In genomic region chr10:5741276-5741675, GRCh38 we compare ENCODE assay signal across 27 cellular contexts.
"Had no signal": no experiment of that assay in that cellular context is flagged by ENCODE, and none has a peak within 500 bp of the region (broad histone marks: within the 10 kb centered on the region; RNA-seq: fewer than 3 reads in every experiment).

No MANE protein-coding gene starts in this region.

- H3K4me3 Mint-ChIP-seq: activated CD4-positive, alpha-beta memory T cell treated with anti-CD3 and anti-CD28 coated beads for 36 hours; activated CD4-positive, alpha-beta T cell treated with anti-CD3 and anti-CD28 coated beads, Interleukin-2, amount 10 ng/mL, durations not matched to agents 24 days and 14 days; natural killer cell; neural progenitor cell; stimulated activated naive CD8-positive, alpha-beta T cell treated with anti-CD3 and anti-CD28 coated beads, Interleukin-15, amount 100 ng/mL, for 72 hours; T-helper 1 cell treated with Interleukin-12 subunit alpha and Interleukin-12 subunit beta and Interleukin-4 antibody, amounts not matched to agents 30 μg/mL and 1 μg/mL, for 36 hours; type B pancreatic cell had no signal

- H3K27me3 Mint-ChIP-seq: activated CD4-positive, alpha-beta memory T cell treated with anti-CD3 and anti-CD28 coated beads for 36 hours; activated CD4-positive, alpha-beta T cell treated with anti-CD3 and anti-CD28 coated beads, Interleukin-2, amount 10 ng/mL, durations not matched to agents 24 days and 14 days; stimulated activated naive CD8-positive, alpha-beta T cell treated with anti-CD3 and anti-CD28 coated beads, Interleukin-15, amount 100 ng/mL, for 72 hours; type B pancreatic cell had no signal

- H3K4me1 ChIP-seq: breast epithelium, lower lobe of right lung, neural progenitor cell, right atrium auricular region, uterus had no signal

- H3K36me3 ChIP-seq: breast epithelium, neural progenitor cell, uterus, WERI-Rb-1 had no signal

- H3K27me3 ChIP-seq: breast epithelium, dorsolateral prefrontal cortex, neural progenitor cell, right atrium auricular region, uterus had no signal

- ATAC-seq: left lobe of liver; lower lobe of right lung; natural killer cell; stimulated activated naive CD8-positive, alpha-beta T cell treated with anti-CD3 and anti-CD28 coated beads, Interleukin-15, amount 100 ng/mL, for 72 hours had no signal

- H3K27ac ChIP-seq: breast epithelium, lower lobe of right lung, neural progenitor cell, right atrium auricular region, uterus, WERI-Rb-1 had no signal

- H3K4me2 ChIP-seq: neural progenitor cell had no signal

- H3K9me3 ChIP-seq: breast epithelium, lower lobe of right lung, right atrium auricular region, uterus had no signal

- H3K9me3 Mint-ChIP-seq: activated CD4-positive, alpha-beta memory T cell treated with anti-CD3 and anti-CD28 coated beads for 36 hours; activated CD4-positive, alpha-beta T cell treated with anti-CD3 and anti-CD28 coated beads, Interleukin-2, amount 10 ng/mL, durations not matched to agents 24 days and 14 days; natural killer cell; neural progenitor cell; stimulated activated naive CD8-positive, alpha-beta T cell treated with anti-CD3 and anti-CD28 coated beads, Interleukin-15, amount 100 ng/mL, for 72 hours; T-helper 1 cell treated with Interleukin-12 subunit alpha and Interleukin-12 subunit beta and Interleukin-4 antibody, amounts not matched to agents 30 μg/mL and 1 μg/mL, for 36 hours; type B pancreatic cell had no signal

- DNase-seq: activated CD4-positive, alpha-beta memory T cell treated with anti-CD3 and anti-CD28 coated beads for 36 hours; activated CD4-positive, alpha-beta T cell treated with anti-CD3 and anti-CD28 coated beads, Interleukin-2, amount 10 ng/mL, durations not matched to agents 24 days and 14 days; activated CD4-positive, CD25-positive, alpha-beta regulatory T cell treated with anti-CD3 and anti-CD28 coated beads, Interleukin-2, amount 50 U/mL, for 72 hours; activated gamma-delta T cell treated with Interleukin-2 at 50 U/mL for 16 hours; activated naive CD4-positive, alpha-beta T cell treated with anti-CD3 and anti-CD28 coated beads, Interleukin-2, amount 50 U/mL, for 16 hours; central memory CD4-positive, alpha-beta T cell; dorsolateral prefrontal cortex; effector memory CD4-positive, alpha-beta T cell; kidney glomerular epithelial cell; lower lobe of right lung; mesenchymal stem cell; natural killer cell; occipital lobe; stimulated activated CD4-positive, alpha-beta T cell treated with anti-CD3 and anti-CD28 coated beads, Interleukin-15, amount 100 ng/mL, for 24 hours; stimulated activated CD4-positive, alpha-beta T cell treated with anti-CD3 and anti-CD28 coated beads, Interleukin-2, amount 100 ng/mL, for 24 hours; stimulated activated naive CD8-positive, alpha-beta T cell treated with anti-CD3 and anti-CD28 coated beads, Interleukin-15, amount 100 ng/mL, for 72 hours; substantia nigra; SW 1271; T1000; uterus; WERI-Rb-1 had no signal

- H3K4me3 ChIP-seq: breast epithelium, dorsolateral prefrontal cortex, lower lobe of right lung, neural progenitor cell, right atrium auricular region, uterus had no signal

- H3K27ac Mint-ChIP-seq: activated CD4-positive, alpha-beta memory T cell treated with anti-CD3 and anti-CD28 coated beads for 36 hours; activated CD4-positive, alpha-beta T cell treated with anti-CD3 and anti-CD28 coated beads, Interleukin-2, amount 10 ng/mL, durations not matched to agents 24 days and 14 days; natural killer cell; neural progenitor cell; T-helper 1 cell treated with Interleukin-12 subunit alpha and Interleukin-12 subunit beta and Interleukin-4 antibody, amounts not matched to agents 30 μg/mL and 1 μg/mL, for 36 hours; type B pancreatic cell had no signal
